In the genomic region with DNA sequence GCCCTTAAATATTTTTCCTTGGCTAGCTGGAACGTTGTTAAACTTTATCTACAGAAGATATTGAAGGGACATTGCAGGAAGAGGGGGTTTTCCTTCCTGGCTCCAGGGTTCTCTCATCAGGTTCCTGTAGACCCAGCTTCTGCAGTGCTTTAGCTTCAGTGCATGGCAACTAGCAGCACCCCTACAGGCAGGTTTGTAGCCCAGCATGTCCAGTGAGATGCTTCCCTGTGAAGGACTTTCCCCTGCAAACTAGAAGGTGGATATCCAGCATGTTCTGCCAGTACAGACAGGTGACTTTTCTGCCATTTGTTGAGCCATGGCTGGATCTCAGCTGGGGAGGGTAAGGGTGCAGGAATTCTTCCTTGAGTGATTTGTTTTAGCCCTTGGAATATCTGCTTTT, we compare ENCODE assay signal across 8 cellular contexts. TPM values are rescaled to one million over a fixed set of nuclear protein-coding genes. Genes with fewer than 3 reads are reported as not detected.
DNase-seq lines count a peak whose midpoint lies in the region; ATAC-seq, FAIRE-seq and TF ChIP-seq lines count a peak whose summit lies in the region.
"Had no signal": no experiment of that assay in that cellular context is flagged by ENCODE, and none has a peak within 500 bp of the region (broad histone marks: within the 10 kb centered on the region; RNA-seq: fewer than 3 reads in every experiment).

No MANE protein-coding gene starts in this region.

- H2AFZ ChIP-seq in GM12878 (ENCODE audit: control insufficient read depth, low read depth, low read length) (no peak overlapping the region), mesenchymal stem cell (ENCODE audit: low read depth, low read length) (no peak overlapping the region)

- ATAC-seq in GM12878, result peak; percentile 83

- peak; percentile 9 for DNase-seq in MG63
- no peak for DNase-seq in GM12878 (ENCODE audit: low read depth, low spot score)
- peak; percentile 28 for DNase-seq in mesenchymal stem cell
- DNase-seq in ureter (ENCODE audit: low spot score), result no peak
- no peak for DNase-seq in inferior parietal cortex (ENCODE audit: extremely low spot score)
- no peak for DNase-seq in COLO829 (ENCODE audit: low spot score)
- DNase-seq: activated T-cell treated with anti-CD3 and anti-CD28 coated beads, Interleukin-2, amount 50 U/mL, for 48 hours had no signal

- no peak overlapping the region for H2BK12ac ChIP-seq in mesenchymal stem cell (ENCODE audit: low read length in 2 of 2)

- no peak overlapping the region for H3K18ac ChIP-seq in mesenchymal stem cell (ENCODE audit: low read depth in 1 of 2, low read length in 2 of 2)

- no peak overlapping the region for H3K14ac ChIP-seq in mesenchymal stem cell (ENCODE audit: low read length in 2 of 2)

- intact Hi-C loops in GM12878 (cut with micrococcal nuclease; ENCODE audit: unreplicated experiment), result no loop called here

- H3K4me3 ChIP-seq in MG63 (no peak overlapping the region), GM12878 (no peak overlapping the region), mesenchymal stem cell (ENCODE audit: insufficient read depth in 1 of 2, low read depth in 1 of 2, low read length in 2 of 2) (no peak overlapping the region)

- H4K91ac ChIP-seq in mesenchymal stem cell (ENCODE audit: low read length), result no peak overlapping the region

- SMC1A ChIA-PET in GM12878 (lab: Charles Lee; ENCODE audit: uncharacterized antibody, unreplicated experiment), result interaction anchor here (0.7 kb wide), 1 partner anchor 82 kb away, joined by 3 read pairs; no protein-coding TSS in a partner anchor

- H2BK120ac ChIP-seq in mesenchymal stem cell (ENCODE audit: low read depth, low read length), result no peak overlapping the region

- POLR2A ChIA-PET in GM12878 (lab: Charles Lee), result interaction anchor here (1.1 kb wide), 1 partner anchor 11 kb away, joined by 3 read pairs; the partner anchor contains the start of gene CCL28

- no peak for TF ChIP-seq EP300 in GM12878 (IDR thresholded peaks at IDR 0.05; ENCODE audit: borderline replicate concordance in 1 of 2, control insufficient read depth in 1 of 2, low read depth in 2 of 2, low read length in 2 of 2)

- H3K36me3 ChIP-seq in MG63, result no peaks in the 10 kb centered on the region; the same call in 1 of the 2 replicates
- no peaks in the 10 kb centered on the region for H3K36me3 ChIP-seq in GM12878 (ENCODE audit: control insufficient read depth in 2 of 2, insufficient read depth in 2 of 2, low read length in 1 of 2)
- H3K36me3 ChIP-seq in mesenchymal stem cell (ENCODE audit: control insufficient read depth in 1 of 2, insufficient read depth in 2 of 2, low read depth in 1 of 2, low read length in 2 of 2), result no peaks in the 10 kb centered on the region

- no peaks in the 10 kb centered on the region for H3K4me1 ChIP-seq in GM12878 (ENCODE audit: control insufficient read depth, insufficient read depth, low read length)
- H3K4me1 ChIP-seq in mesenchymal stem cell (ENCODE audit: control insufficient read depth, insufficient read depth, low read depth, low read length), result no peaks in the 10 kb centered on the region

- H2BK5ac ChIP-seq in mesenchymal stem cell (ENCODE audit: low read depth, low read length, poor library complexity, severe bottlenecking), result no peak overlapping the region

- H3K9ac ChIP-seq in GM12878 (ENCODE audit: control insufficient read depth, insufficient read depth, low read length) (no peak overlapping the region), mesenchymal stem cell (ENCODE audit: low read length) (no peak overlapping the region)

- 0% methylated on average over 1 of the region's 1 CpG for WGBS in GM12878 (ENCODE audit: insufficient coverage, insufficient replicate concordance, low lambda C conversion rate, missing lambda C conversion rate)
- 72% methylated on average over 1 of the region's 1 CpG for WGBS in mesenchymal stem cell

- H3K27me3 ChIP-seq in MG63 (no peaks in the 10 kb centered on the region), GM12878 (replicated peaks in 1 of 2; ENCODE audit: control insufficient read depth in 2 of 2, insufficient read depth in 2 of 2, low read length in 1 of 2) (no peaks in the 10 kb centered on the region), mesenchymal stem cell (ENCODE audit: control insufficient read depth in 1 of 2, insufficient read depth in 1 of 2, low read length in 2 of 2) (peaks cover 0 to 12% of the 10 kb centered on the region in 2 experiments)

- RAD21 ChIA-PET in GM12878 (lab: Charles Lee; ENCODE audit: unreplicated experiment), result interaction anchor here (0.7 kb wide), 1 partner anchor 83 kb away, joined by 5 read pairs; the partner anchor contains the start of gene TMEM267

- no peak overlapping the region for H3K23ac ChIP-seq in mesenchymal stem cell (ENCODE audit: low read length in 2 of 2)

- no peaks in the 10 kb centered on the region for H3K79me2 ChIP-seq in GM12878 (ENCODE audit: control insufficient read depth, insufficient read depth, low read length)

- FAIRE-seq in GM12878 (lab: Jason Lieb, UNC), result no peak

- H3K9me3 ChIP-seq in MG63, result no peaks in the 10 kb centered on the region
- H3K9me3 ChIP-seq in GM12878 (replicated peaks; ENCODE audit: control insufficient read depth, insufficient read depth, low read length), result no peaks in the 10 kb centered on the region
- H3K9me3 ChIP-seq in mesenchymal stem cell (ENCODE audit: control insufficient read depth, low read length), result no peaks in the 10 kb centered on the region

- no peaks in the 10 kb centered on the region for H4K20me1 ChIP-seq in GM12878 (ENCODE audit: control insufficient read depth, insufficient read depth)

- H3K27ac ChIP-seq in GM12878 (ENCODE audit: control insufficient read depth, insufficient read depth) (no peak overlapping the region), mesenchymal stem cell (ENCODE audit: low read length, poor library complexity, severe bottlenecking) (no peak overlapping the region)

- no peak overlapping the region for H3K4ac ChIP-seq in mesenchymal stem cell (ENCODE audit: low read depth in 1 of 2, low read length in 2 of 2)

- H2AK5ac ChIP-seq in mesenchymal stem cell (ENCODE audit: low read length, severe bottlenecking), result no peak overlapping the region

- TF ChIP-seq CTCF in GM12873 (IDR thresholded peaks at IDR 0.05; ENCODE audit: insufficient read depth, low read depth, low read length, missing control alignments) (peak; percentile 31), GM12878 (IDR thresholded peaks at IDR 0.05 in 2 of 3, conservative IDR thresholded peaks at IDR 0.05 in 1 of 3; ENCODE audit: control insufficient read depth in 2 of 3, extremely low read depth in 1 of 3, insufficient read depth in 1 of 3, low read depth in 3 of 3, low read length in 3 of 3) (peak in 2 of 3 experiments; percentile 22 to 37; a peak in 2 of 6 replicates)

- in situ Hi-C loops in GM12878 (cut with MboI), result no loop called here

- H2BK15ac ChIP-seq in mesenchymal stem cell (ENCODE audit: low read depth, poor library complexity, severe bottlenecking), result no peak overlapping the region

- no peak for TF ChIP-seq RAD21 in GM12878 (IDR thresholded peaks at IDR 0.05; ENCODE audit: insufficient read depth, low read depth, low read length)

- CTCF ChIA-PET in GM12878 (lab: Yijun Ruan, JAX), result interaction anchor here (1.0 to 2.1 kb wide), 4 partner anchors 12 to 83 kb away, joined by 3 to 8 read pairs (median 4); no protein-coding TSS in a partner anchor

- no peaks in the 10 kb centered on the region for H3K79me1 ChIP-seq in mesenchymal stem cell (replicated peaks; ENCODE audit: low read length, poor library complexity, severe bottlenecking)

- no peak overlapping the region for H3K4me2 ChIP-seq in GM12878 (ENCODE audit: control insufficient read depth, insufficient read depth)
- no peak overlapping the region for H3K4me2 ChIP-seq in mesenchymal stem cell (ENCODE audit: low read length, poor library complexity, severe bottlenecking)

- no peak overlapping the region for H4K8ac ChIP-seq in mesenchymal stem cell (ENCODE audit: low read length)

- BruUV-seq in GM12878 (replicated peaks; lab: Mats Ljungman, UMichigan), result no TSS peak

- TF ChIP-seq POLR2A in GM12878 (IDR thresholded peaks at IDR 0.05; ENCODE audit: low read depth, low read length), result no peak

TF ChIP-seq in GM12878, 131 proteins besides CTCF, POLR2A, EP300 and RAD21 (continues in another document):
- TF ChIP-seq SIN3A (IDR thresholded peaks at IDR 0.05; ENCODE audit: low read depth, low read length) (no peak), PML (IDR thresholded peaks at IDR 0.05; ENCODE audit: low read length) (no peak)

RNA-seq across cellular contexts. Expression of gene CCL28, which starts 10.4 kb away (rescaled TPM):
- total RNA-seq in MG63 (2014; rRNA removed; shearing (Covaris generic); ENCODE audit: low replicate concordance), result 0.12 and 2.1 TPM in 2 replicates
- total RNA-seq in GM12878 (2013; cell fraction: nucleolus; rRNA removed), result 10.8 and 11.5 TPM in 2 replicates
- total RNA-seq in GM12878 (2014; rRNA removed) (5.6 and 6.3 TPM in 2 replicates), GM12878 (2014; rRNA removed; fragmentation: Illumina TruSeq; extraction: Trizol) (6.2 and 6.4 TPM in 2 replicates), GM12878 (2021) (3.4 and 3.6 TPM in 2 replicates), ureter (7.6 TPM)
- polyA plus RNA-seq in GM12878 (2011; ENCODE audit: low read depth), result 3.9 TPM
- polyA plus RNA-seq in GM12878 (2011; rRNA removed) (1.5 and 1.7 TPM in 2 replicates), GM12878 (2014; fragmentation: Illumina TruSeq; extraction: Trizol) (6.3 and 8.2 TPM in 2 replicates), GM12878 (2014; fragmentation: Nextera tagmentation; extraction: Ambion mirVana) (1 to 10 TPM; 3.9 to 4.2 TPM), GM12878 (2014; rRNA removed) (4.3 and 7.5 TPM in 2 replicates), GM12878 (2016; fragmentation: Nextera tagmentation; extraction: Ambion mirVana) (1 to 10 TPM; 3.1 to 4.5 TPM)
- 0.65 and 0.81 TPM in 2 replicates for polyA plus RNA-seq in GM12878 (2011; cell fraction: cytosol; rRNA removed)
- polyA plus RNA-seq in GM12878 (2011; cell fraction: nucleus; rRNA removed), result 0.56 and 1.1 TPM in 2 replicates
- 5.1 and 6.7 TPM in 2 replicates for polyA plus RNA-seq in GM12878 (2012)
- polyA minus RNA-seq in GM12878 (2011; rRNA and poly(A)+ RNA removed), result 0.51 and 0.77 TPM in 2 replicates
- 0.42 TPM in 1 of 2 replicates, not detected in the other for polyA minus RNA-seq in GM12878 (2011; cell fraction: cytosol; rRNA and poly(A)+ RNA removed)
- polyA minus RNA-seq in GM12878 (2011; cell fraction: nucleus; rRNA and poly(A)+ RNA removed), result 0.36 and 0.86 TPM in 2 replicates
- not detected for polyA plus RNA-seq in mesenchymal stem cell (2013, experiment 1 of 2)
- polyA plus RNA-seq in mesenchymal stem cell (2013, experiment 2 of 2), result not detected

Comparison
In these comparisons a context has a peak if more than half of its experiments do, and no peak if none do; other contexts are left out.
1. DNase-seq: peak in MG63 (single experiment) and mesenchymal stem cell (single experiment); none in GM12878 (single experiment), ureter (single experiment), inferior parietal cortex (single experiment) and COLO829 (single experiment).